In genomic region chr7:74449809-74450397, GRCh38 we compare ENCODE assay signal across 8 cellular contexts. TPM values are rescaled to one million over a fixed set of nuclear protein-coding genes. Genes with fewer than 3 reads are reported as not detected.
DNase-seq lines count a peak whose midpoint lies in the region; ATAC-seq and TF ChIP-seq lines count a peak whose summit lies in the region.

No MANE protein-coding gene starts in this region.

- peak; percentile 59 to 67 (median 63) for DNase-seq in CD4-positive, alpha-beta memory T cell
- peak; percentile 74 for DNase-seq in SK-N-DZ (ENCODE audit: low spot score)
- peak; percentile 74 for DNase-seq in activated naive CD4-positive, alpha-beta T cell treated with anti-CD3 and anti-CD28 coated beads, Interleukin-2, amount 10 ng/mL, durations not matched to agents 7 days and 5 days
- peak in 4 of 5 donors; percentile 43 to 49 (median 48) for DNase-seq in heart left ventricle
- DNase-seq in gastrocnemius medialis: peak in 1 of 2 donors; percentile 11

- H3K4me1 Mint-ChIP-seq in CD4-positive, alpha-beta memory T cell: peaks cover 14 to 25% (median 19%) of the 10 kb centered on the region in 4 donors
- H3K4me1 Mint-ChIP-seq in activated naive CD4-positive, alpha-beta T cell treated with anti-CD3 and anti-CD28 coated beads, Interleukin-2, amount 10 ng/mL, durations not matched to agents 7 days and 5 days: peaks cover 21% of the 10 kb centered on the region

- 65 to 76% (median 69%) methylated on average over 14 to 15 of the region's 15 CpGs for WGBS in heart left ventricle, 4 donors

- no peaks in the 10 kb centered on the region for H3K9me3 ChIP-seq in CD4-positive, alpha-beta memory T cell (ENCODE audit: control insufficient read depth in 1 of 2, low read length in 2 of 2)
- H3K9me3 ChIP-seq in heart left ventricle (no peaks in the 10 kb centered on the region), gastrocnemius medialis (no peaks in the 10 kb centered on the region)

- H3K4me1 ChIP-seq in CD4-positive, alpha-beta memory T cell (ENCODE audit: insufficient read depth, low read length): peaks cover 22% of the 10 kb centered on the region
- H3K4me1 ChIP-seq in heart left ventricle (peaks cover 0 to 24% (median 7%) of the 10 kb centered on the region in 12 donors), gastrocnemius medialis (peaks cover 0 to 9% of the 10 kb centered on the region in 2 donors)

- H3K9me3 Mint-ChIP-seq in CD4-positive, alpha-beta memory T cell: no peaks in the 10 kb centered on the region
- peaks cover 3% of the 10 kb centered on the region for H3K9me3 Mint-ChIP-seq in activated naive CD4-positive, alpha-beta T cell treated with anti-CD3 and anti-CD28 coated beads, Interleukin-2, amount 10 ng/mL, durations not matched to agents 7 days and 5 days

- in situ Hi-C loops in gastrocnemius medialis (cut with MboI; ENCODE audit: low sequenced_read_pairs in 4 of 4): loop anchor here in 2 of 4 donors (5.0 to 25.0 kb wide), 3 partner anchors 32 to 587 kb away; no protein-coding TSS in a partner anchor

- H3K36me3 Mint-ChIP-seq in CD4-positive, alpha-beta memory T cell: peaks cover 0 to 5% of the 10 kb centered on the region in 2 donors
- H3K36me3 Mint-ChIP-seq in activated naive CD4-positive, alpha-beta T cell treated with anti-CD3 and anti-CD28 coated beads, Interleukin-2, amount 10 ng/mL, durations not matched to agents 7 days and 5 days: peaks cover 2% of the 10 kb centered on the region

- peak overlapping the region; percentile 26 to 89 (median 74) for H3K27ac Mint-ChIP-seq in CD4-positive, alpha-beta memory T cell
- no peak overlapping the region for H3K27ac Mint-ChIP-seq in activated naive CD4-positive, alpha-beta T cell treated with anti-CD3 and anti-CD28 coated beads, Interleukin-2, amount 10 ng/mL, durations not matched to agents 7 days and 5 days

- POLR2A ChIA-PET in CD4-positive, alpha-beta memory T cell (lab: Charles Lee; ENCODE audit: partially characterized antibody): no interaction called here

- CTCF ChIA-PET in CD4-positive, alpha-beta memory T cell (lab: Charles Lee; ENCODE audit: partially characterized antibody): interaction anchor here (0.6 to 2.6 kb wide), 20 partner anchors 8 to 250 kb away, joined by 3 to 53 read pairs (median 3); no protein-coding TSS in a partner anchor
- CTCF ChIA-PET in activated naive CD4-positive, alpha-beta T cell treated with anti-CD3 and anti-CD28 coated beads, Interleukin-2, amount 10 ng/mL, durations not matched to agents 7 days and 5 days (lab: Charles Lee): interaction anchor here (1.1 to 2.8 kb wide), 6 partner anchors 10 to 252 kb away, joined by 3 to 19 read pairs (median 4); no protein-coding TSS in a partner anchor

- no peak for TF ChIP-seq POLR2A in heart left ventricle (IDR thresholded peaks at IDR 0.05)
- no peak for TF ChIP-seq POLR2A in gastrocnemius medialis (IDR thresholded peaks at IDR 0.05)

- H3K4me3 ChIP-seq in CD4-positive, alpha-beta memory T cell (ENCODE audit: low read length in 2 of 2): no peak overlapping the region
- H3K4me3 ChIP-seq in heart left ventricle (no peak overlapping the region), gastrocnemius medialis (no peak overlapping the region)

- peak; percentile 68 to 88 (median 82) for TF ChIP-seq CTCF in heart left ventricle (IDR thresholded peaks at IDR 0.05)
- TF ChIP-seq CTCF in gastrocnemius medialis (IDR thresholded peaks at IDR 0.05 in 4 of 5, conservative IDR thresholded peaks at IDR 0.05 in 1 of 5): peak; percentile 56 to 88 (median 83)

- H3K36me3 ChIP-seq in CD4-positive, alpha-beta memory T cell (ENCODE audit: insufficient read depth, low read length): no peaks in the 10 kb centered on the region
- H3K36me3 ChIP-seq in heart left ventricle: no peaks in the 10 kb centered on the region
- H3K36me3 ChIP-seq in gastrocnemius medialis: no peaks in the 10 kb centered on the region

- no peaks in the 10 kb centered on the region for H3K27me3 ChIP-seq in CD4-positive, alpha-beta memory T cell (ENCODE audit: insufficient read depth, low read length)
- H3K27me3 ChIP-seq in heart left ventricle: peaks cover 0 to 3% (median 0%) of the 10 kb centered on the region in 9 donors
- no peaks in the 10 kb centered on the region for H3K27me3 ChIP-seq in gastrocnemius medialis

- no peak overlapping the region for H3K27ac ChIP-seq in CD4-positive, alpha-beta memory T cell (ENCODE audit: low read depth, low read length)
- H3K27ac ChIP-seq in heart left ventricle (no peak overlapping the region), gastrocnemius medialis (peak overlapping the region in 1 of 4 donors; percentile 21)

- H3K27me3 Mint-ChIP-seq in CD4-positive, alpha-beta memory T cell: peaks cover 0 to 1% of the 10 kb centered on the region in 2 donors
- peaks cover 53% of the 10 kb centered on the region for H3K27me3 Mint-ChIP-seq in activated naive CD4-positive, alpha-beta T cell treated with anti-CD3 and anti-CD28 coated beads, Interleukin-2, amount 10 ng/mL, durations not matched to agents 7 days and 5 days

- intact Hi-C loops in CD4-positive, alpha-beta memory T cell (cut with micrococcal nuclease): loop anchor here (1.0 kb wide), 1 partner anchor 116 kb away; no protein-coding TSS in a partner anchor
- intact Hi-C loops in heart left ventricle (cut with DNase I) (loop anchor here in 8 of 10 donors (5.0 to 10.0 kb wide), 8 partner anchors 55 to 205 kb away; partner anchors contain the start of gene GTF2I (in 4 of the 8)), gastrocnemius medialis (cut with DNase I; ENCODE audit: low total_unique reads) (loop anchor here (2.0 kb wide), 1 partner anchor 119 kb away; no protein-coding TSS in a partner anchor)

- peak overlapping the region in 1 of 8 donors; percentile 71 for H3K4me3 Mint-ChIP-seq in CD4-positive, alpha-beta memory T cell
- H3K4me3 Mint-ChIP-seq in activated naive CD4-positive, alpha-beta T cell treated with anti-CD3 and anti-CD28 coated beads, Interleukin-2, amount 10 ng/mL, durations not matched to agents 7 days and 5 days: no peak overlapping the region

- ATAC-seq in HG03280 (IDR thresholded peaks at IDR 0.05; ENCODE audit: unreplicated experiment) (peak; percentile 55), heart left ventricle (peak in 3 of 4 donors; percentile 15 to 44 (median 39)), gastrocnemius medialis (peak in 1 of 2 donors; percentile 32), HG03571 (IDR thresholded peaks at IDR 0.05; ENCODE audit: unreplicated experiment) (no peak), HG02870 (IDR thresholded peaks at IDR 0.05; ENCODE audit: unreplicated experiment) (no peak)

RNA-seq across cellular contexts. Expression of gene GTF2IRD1, which starts 3.8 kb away (rescaled TPM):
- 1 to 10 TPM; 8.6 to 8.8 TPM for total RNA-seq in CD4-positive, alpha-beta memory T cell
- under 1 TPM; 0.30 to 0.81 TPM for polyA plus RNA-seq in CD4-positive, alpha-beta memory T cell
- polyA plus RNA-seq in SK-N-DZ (2014; cell fraction: cytosol; rRNA removed): 22.3 and 24.3 TPM in 2 replicates
- polyA plus RNA-seq in SK-N-DZ (2014; cell fraction: nucleus; rRNA removed): 31.3 and 45.6 TPM in 2 replicates
- total RNA-seq in heart left ventricle (10 to 100 TPM in 8 of 9 donors, 1 to 10 TPM in 1; 10.0 to 40.4 (median 15.2) TPM), gastrocnemius medialis (100 to 1,000 TPM in 1 of 4 donors, 10 to 100 TPM in 3; 42.9 to 109 (median 77.0) TPM)
- polyA plus RNA-seq in heart left ventricle: 10 to 100 TPM; 16.4 to 27.0 TPM

Comparison
In these comparisons a context has a peak if more than half of its experiments do, and no peak if none do; other contexts are left out.
1. ATAC-seq: peak in HG03280 (single experiment) and heart left ventricle (3 of 4); none in HG03571 (single experiment) and HG02870 (single experiment).